In genomic region chr1:172347416-172347815, GRCh38 we compare ENCODE assay signal across 27 cellular contexts.
"Had no signal": no experiment of that assay in that cellular context is flagged by ENCODE, and none has a peak within 500 bp of the region (broad histone marks: within the 10 kb centered on the region; RNA-seq: fewer than 3 reads in every experiment).

No MANE protein-coding gene starts in this region.

- H3K27me3 Mint-ChIP-seq: naive B cell; progenitor cell of endocrine pancreas; stimulated activated memory B cell treated with anti-CD40 and anti-IgM and Interleukin-4, amounts not matched to agents 10 μg/mL and 1 μg/mL and 100 μg/mL, for 72 hours; stimulated activated naive CD8-positive, alpha-beta T cell treated with anti-CD3 and anti-CD28 coated beads, Interleukin-15, amount 100 ng/mL, for 72 hours; type B pancreatic cell had no signal

- H3K4me1 ChIP-seq: right lobe of liver had no signal

- H3K27me3 ChIP-seq: left lung, ovary, right atrium auricular region, right lobe of liver, tibial nerve, uterus had no signal

- ATAC-seq: left colon; left lung; lower lobe of right lung; natural killer cell; right lobe of liver; stimulated activated memory B cell treated with anti-CD40 and anti-IgM and Interleukin-4, amounts not matched to agents 10 μg/mL and 1 μg/mL and 100 μg/mL, for 72 hours; stimulated activated naive CD8-positive, alpha-beta T cell treated with anti-CD3 and anti-CD28 coated beads, Interleukin-15, amount 100 ng/mL, for 72 hours had no signal

- H3K9me3 ChIP-seq: lower lobe of right lung, ovary, right lobe of liver, uterus had no signal

- DNase-seq: immature natural killer cell; kidney; left colon; left lung; lower lobe of right lung; mammary epithelial cell; mesendoderm; naive B cell; natural killer cell; ovary; right lobe of liver; stimulated activated CD4-positive, alpha-beta T cell treated with anti-CD3 and anti-CD28 coated beads, Interleukin-1b, Interleukin-23, amount 100 ng/mL, for 48 hours; stimulated activated CD4-positive, alpha-beta T cell treated with anti-CD3 and anti-CD28 coated beads, Interleukin-2, amount 100 ng/mL, for 48 hours; stimulated activated CD4-positive, alpha-beta T cell treated with anti-CD3 and anti-CD28 coated beads, Interleukin-4, amount 100 ng/mL, for 4 hours; stimulated activated CD8-positive, alpha-beta memory T cell treated with anti-CD3 and anti-CD28 coated beads, Interleukin-4, amount 100 ng/mL, for 48 hours; stimulated activated naive CD4-positive, alpha-beta T cell treated with Interleukin-2 at 50 U/mL for 16 hours; stimulated activated naive CD8-positive, alpha-beta T cell treated with anti-CD3 and anti-CD28 coated beads, Interleukin-15, amount 100 ng/mL, for 72 hours; substantia nigra; uterus had no signal

- H3K4me3 ChIP-seq: left lung, lower lobe of right lung, ovary, right atrium auricular region, right lobe of liver, smooth muscle cell, tibial nerve, uterus had no signal

- FAIRE-seq: islet of Langerhans, kidney had no signal

- H3K4me3 Mint-ChIP-seq: immature natural killer cell; mesothelial cell of epicardium; naive B cell; natural killer cell; stimulated activated memory B cell treated with anti-CD40 and anti-IgM and Interleukin-4, amounts not matched to agents 10 μg/mL and 1 μg/mL and 100 μg/mL, for 72 hours; stimulated activated naive CD8-positive, alpha-beta T cell treated with anti-CD3 and anti-CD28 coated beads, Interleukin-15, amount 100 ng/mL, for 72 hours; type B pancreatic cell had no signal

- H3K27ac Mint-ChIP-seq: immature natural killer cell; mesothelial cell of epicardium; natural killer cell; progenitor cell of endocrine pancreas; stimulated activated memory B cell treated with anti-CD40 and anti-IgM and Interleukin-4, amounts not matched to agents 10 μg/mL and 1 μg/mL and 100 μg/mL, for 72 hours; stimulated activated naive CD8-positive, alpha-beta T cell treated with anti-CD3 and anti-CD28 coated beads, Interleukin-15, amount 100 ng/mL, for 72 hours; type B pancreatic cell had no signal

- H3K4me2 ChIP-seq: smooth muscle cell had no signal

- H3K36me3 Mint-ChIP-seq: type B pancreatic cell had no signal

- H3K36me3 ChIP-seq: left lung, lower lobe of right lung, ovary, right atrium auricular region, right lobe of liver, tibial nerve, uterus had no signal

- H3K27ac ChIP-seq: left lung, lower lobe of right lung, ovary, right atrium auricular region, right lobe of liver, tibial nerve, uterus had no signal
